In the genomic region with DNA sequence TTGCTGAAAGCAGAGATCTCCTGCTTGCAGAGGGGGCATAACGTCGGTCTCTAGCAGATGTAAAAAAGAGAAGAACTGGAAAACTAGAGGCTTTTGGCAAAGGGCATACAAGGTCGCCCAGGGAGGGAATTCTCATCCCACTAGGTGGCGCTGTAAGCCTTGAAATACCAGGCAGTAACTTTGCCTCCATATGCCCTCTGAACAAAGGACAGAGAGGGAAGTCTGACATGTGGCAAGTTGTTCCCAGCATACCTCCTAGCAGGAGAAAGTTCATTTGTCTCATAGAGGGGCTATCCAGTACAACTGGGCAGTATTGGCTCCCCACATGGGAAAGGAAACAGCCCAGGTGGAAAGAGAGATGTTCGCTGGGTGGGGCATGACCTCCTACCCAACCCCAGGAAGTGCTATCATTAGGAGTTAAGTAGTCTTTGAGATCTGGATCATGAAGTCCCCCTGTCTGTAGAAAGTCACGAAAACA, we compare ENCODE assay signal across 8 cellular contexts. TPM values are rescaled to one million over a fixed set of nuclear protein-coding genes. Genes with fewer than 3 reads are reported as not detected.
DNase-seq lines count a peak whose midpoint lies in the region; ATAC-seq and TF ChIP-seq lines count a peak whose summit lies in the region.

No MANE protein-coding gene starts in this region.

- H3K27me3 ChIP-seq in upper lobe of right lung, result no peaks in the 10 kb centered on the region

- H3K4me1 Mint-ChIP-seq in T-helper 1 cell treated with Interleukin-12 subunit alpha and Interleukin-12 subunit beta and Interleukin-4 antibody, amounts not matched to agents 30 μg/mL and 1 μg/mL, for 36 hours (ENCODE audit: low read depth), result peaks cover 15% of the 10 kb centered on the region
- no peaks in the 10 kb centered on the region for H3K4me1 Mint-ChIP-seq in mesothelial cell of epicardium

- peaks cover 52% of the 10 kb centered on the region for H3K9me3 Mint-ChIP-seq in T-helper 1 cell treated with Interleukin-12 subunit alpha and Interleukin-12 subunit beta and Interleukin-4 antibody, amounts not matched to agents 30 μg/mL and 1 μg/mL, for 36 hours
- H3K9me3 Mint-ChIP-seq in mesothelial cell of epicardium, result peaks cover 58% of the 10 kb centered on the region

- H3K36me3 ChIP-seq in upper lobe of right lung, result peaks cover 12% of the 10 kb centered on the region

- peaks cover 63% of the 10 kb centered on the region for H3K36me3 Mint-ChIP-seq in T-helper 1 cell treated with Interleukin-12 subunit alpha and Interleukin-12 subunit beta and Interleukin-4 antibody, amounts not matched to agents 30 μg/mL and 1 μg/mL, for 36 hours (ENCODE audit: low read depth)
- H3K36me3 Mint-ChIP-seq in mesothelial cell of epicardium, result peaks cover 67% of the 10 kb centered on the region

- ATAC-seq in HG02610 (IDR thresholded peaks at IDR 0.05; ENCODE audit: unreplicated experiment) (peak; percentile 36), upper lobe of right lung (peak; percentile 94), GM18870 (IDR thresholded peaks at IDR 0.05; ENCODE audit: unreplicated experiment) (no peak), HG03045 (IDR thresholded peaks at IDR 0.05; ENCODE audit: unreplicated experiment) (no peak)

- H3K4me3 ChIP-seq in upper lobe of right lung, result no peak overlapping the region

- peaks cover 35% of the 10 kb centered on the region for H3K9me3 ChIP-seq in upper lobe of right lung

- intact Hi-C loops in upper lobe of right lung (cut with DNase I), result no loop called here

- no peak overlapping the region for H3K27ac ChIP-seq in upper lobe of right lung

- peak overlapping the region; percentile 31 for H3K4me3 Mint-ChIP-seq in T-helper 1 cell treated with Interleukin-12 subunit alpha and Interleukin-12 subunit beta and Interleukin-4 antibody, amounts not matched to agents 30 μg/mL and 1 μg/mL, for 36 hours
- no peak overlapping the region for H3K4me3 Mint-ChIP-seq in mesothelial cell of epicardium

- H3K4me1 ChIP-seq in upper lobe of right lung, result no peaks in the 10 kb centered on the region

- H3K27me3 Mint-ChIP-seq in T-helper 1 cell treated with Interleukin-12 subunit alpha and Interleukin-12 subunit beta and Interleukin-4 antibody, amounts not matched to agents 30 μg/mL and 1 μg/mL, for 36 hours (ENCODE audit: low read depth), result no peaks in the 10 kb centered on the region
- H3K27me3 Mint-ChIP-seq in mesothelial cell of epicardium (ENCODE audit: low read depth), result no peaks in the 10 kb centered on the region

- peak; percentile 28 for DNase-seq in DMS53 treated with DMSO at 0.1 percent for 48 hours (lab: John Stamatoyannopoulos, UW; ENCODE audit: unreplicated experiment)
- peak; percentile 51 for DNase-seq in amniotic epithelial cell (ENCODE audit: low read depth)
- DNase-seq in mesothelial cell of epicardium (ENCODE audit: low spot score in 2 of 2, unreplicated experiment in 2 of 2), result no peak
- DNase-seq in upper lobe of right lung, result no peak

- H3K27ac Mint-ChIP-seq in T-helper 1 cell treated with Interleukin-12 subunit alpha and Interleukin-12 subunit beta and Interleukin-4 antibody, amounts not matched to agents 30 μg/mL and 1 μg/mL, for 36 hours, result peak overlapping the region; percentile 77
- no peak overlapping the region for H3K27ac Mint-ChIP-seq in mesothelial cell of epicardium

- peak; percentile 50 for TF ChIP-seq CTCF in mesothelial cell of epicardium (IDR thresholded peaks at IDR 0.05; ENCODE audit: unreplicated experiment)
- peak; percentile 55 for TF ChIP-seq CTCF in upper lobe of right lung (IDR thresholded peaks at IDR 0.05)

RNA-seq across cellular contexts. Expression of a gene that starts 40.0 kb away (rescaled TPM):
- total RNA-seq in mesothelial cell of epicardium, result 35.2 to 36.5 TPM (median 35.6 TPM) in 3 replicates
- total RNA-seq in upper lobe of right lung, result 66.9 TPM

Comparison
In these comparisons a context has a peak if more than half of its experiments do, and no peak if none do; other contexts are left out.
1. DNase-seq: peak in DMS53 treated with DMSO at 0.1 percent for 48 hours (single experiment) and amniotic epithelial cell (single experiment); none in mesothelial cell of epicardium (0 of 2) and upper lobe of right lung (single experiment).
2. ATAC-seq: peak in HG02610 (single experiment) and upper lobe of right lung (single experiment); none in GM18870 (single experiment) and HG03045 (single experiment).